Comparison of ENCODE assay signal across 8 cellular contexts in genomic region chrX:70979136-70979762, GRCh38. TPM values are rescaled to one million over a fixed set of nuclear protein-coding genes. Genes with fewer than 3 reads are reported as not detected.
DNase-seq lines count a peak whose midpoint lies in the region; ATAC-seq and TF ChIP-seq lines count a peak whose summit lies in the region.

No MANE protein-coding gene starts in this region.

- peak; percentile 15 for DNase-seq in HFF-Myc (ENCODE audit: extremely low read depth, low read depth)
- peak; percentile 43 for DNase-seq in adipocyte (ENCODE audit: low read depth)
- DNase-seq in left lobe of liver (ENCODE audit: low spot score) = no peak
- no peak for DNase-seq in effector memory CD8-positive, alpha-beta T cell
- DNase-seq in DMS153 (lab: John Stamatoyannopoulos, UW) = no peak

- H3K4me1 Mint-ChIP-seq in effector memory CD8-positive, alpha-beta T cell (ENCODE audit: low read depth in 2 of 2) = peaks cover 0 to 1% of the 10 kb centered on the region in 2 donors

- peaks cover 8% of the 10 kb centered on the region for H3K27me3 ChIP-seq in adipocyte (replicated peaks; ENCODE audit: control insufficient read depth, insufficient read depth, low read length)

- peaks cover 0 to 7% of the 10 kb centered on the region in 2 donors for H3K27me3 Mint-ChIP-seq in effector memory CD8-positive, alpha-beta T cell

- H3K36me3 ChIP-seq in adipocyte (ENCODE audit: control insufficient read depth, insufficient read depth, low read length, severe bottlenecking) = no peaks in the 10 kb centered on the region

- no peak overlapping the region for H3K4me3 Mint-ChIP-seq in effector memory CD8-positive, alpha-beta T cell

- H3K27ac Mint-ChIP-seq in effector memory CD8-positive, alpha-beta T cell = peak overlapping the region in 1 of 2 donors; percentile 46

- H3K9me3 Mint-ChIP-seq in effector memory CD8-positive, alpha-beta T cell = no peaks in the 10 kb centered on the region

- no peak overlapping the region for H3K27ac ChIP-seq in C4-2B

- no peaks in the 10 kb centered on the region for H3K4me1 ChIP-seq in adipocyte (ENCODE audit: control insufficient read depth, insufficient read depth, low read length)

- no peak overlapping the region for H3K9ac ChIP-seq in adipocyte (ENCODE audit: low read length)

- ATAC-seq in left lobe of liver (peak; percentile 88), HG03280 (IDR thresholded peaks at IDR 0.05; ENCODE audit: unreplicated experiment) (no peak), HG03025 (IDR thresholded peaks at IDR 0.05; ENCODE audit: low FRiP score, unreplicated experiment) (no peak)
- ATAC-seq in effector memory CD8-positive, alpha-beta T cell (replicated peaks) = no peak

- TF ChIP-seq CTCF in C4-2B (conservative IDR thresholded peaks at IDR 0.05) (peak; percentile 51), HFF-Myc (IDR thresholded peaks at IDR 0.05; ENCODE audit: low read depth, low read length, missing control alignments) (peak; percentile 42)

- H3K36me3 Mint-ChIP-seq in effector memory CD8-positive, alpha-beta T cell (ENCODE audit: insufficient read depth) = no peaks in the 10 kb centered on the region

- no peaks in the 10 kb centered on the region for H3K9me3 ChIP-seq in adipocyte (ENCODE audit: control insufficient read depth, low read length)

- H3K4me3 ChIP-seq in HFF-Myc (replicated peaks; ENCODE audit: low read depth, low read length) (no peak overlapping the region), adipocyte (ENCODE audit: low read length) (no peak overlapping the region)

RNA-seq across cellular contexts. Expression of gene SLC7A3, which starts 48.4 kb away (rescaled TPM):
- total RNA-seq in left lobe of liver = 0.08 TPM

Comparison
In these comparisons a context has a peak if more than half of its experiments do, and no peak if none do; other contexts are left out.
1. DNase-seq: peak in HFF-Myc (single experiment) and adipocyte (single experiment); none in left lobe of liver (single experiment), effector memory CD8-positive, alpha-beta T cell (0 of 3) and DMS153 (single experiment).